ENCODE assay signal across 1 cellular context in genomic region chr10:78411716-78412115, GRCh38.
TF ChIP-seq lines count a peak whose summit lies in the region.

No MANE protein-coding gene starts in this region.

TF ChIP-seq in GM23338, 12 proteins besides CTCF, POLR2A, EP300 and RAD21 (continued from another document):
- TF ChIP-seq ZNF462 (CRISPR knock-in tag; IDR thresholded peaks at IDR 0.05), result no peak
